Comparison of ENCODE assay signal across 16 cellular contexts in the genomic region with DNA sequence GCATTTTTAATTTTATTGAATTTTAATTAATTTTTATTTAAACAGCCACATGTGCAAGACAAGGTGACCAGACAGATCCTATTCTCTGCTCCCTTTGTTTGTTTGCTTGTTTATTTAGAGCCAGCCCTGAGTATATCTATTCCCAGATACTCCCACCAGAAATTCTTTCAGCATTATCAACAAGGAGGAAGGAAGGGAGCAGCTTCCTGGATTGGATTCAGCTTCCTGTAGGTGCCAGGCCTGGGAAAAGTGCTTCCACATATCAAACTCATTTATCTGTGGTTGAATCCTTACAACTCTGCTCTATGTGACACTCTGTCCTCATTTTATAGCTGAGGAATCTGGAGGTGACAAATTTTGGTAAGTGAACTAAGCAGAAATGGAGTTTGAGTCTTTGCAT.
DNase-seq lines count a peak whose midpoint lies in the region; ATAC-seq and TF ChIP-seq lines count a peak whose summit lies in the region.
"Had no signal": no experiment of that assay in that cellular context is flagged by ENCODE, and none has a peak within 500 bp of the region (broad histone marks: within the 10 kb centered on the region; RNA-seq: fewer than 3 reads in every experiment).

No MANE protein-coding gene starts in this region.

- no peaks in the 10 kb centered on the region for H3K9me3 Mint-ChIP-seq in activated naive CD8-positive, alpha-beta T cell treated with anti-CD3 and anti-CD28 coated beads, Interleukin-2, amount 50 U/mL, for 24 hours
- H3K9me3 Mint-ChIP-seq in activated naive CD8-positive, alpha-beta T cell treated with anti-CD3 and anti-CD28 coated beads for 36 hours: no peaks in the 10 kb centered on the region
- H3K9me3 Mint-ChIP-seq in WTC11 (peaks cover 3% of the 10 kb centered on the region; the same call in 1 of the 2 replicates), type B pancreatic cell (no peaks in the 10 kb centered on the region)
- H3K9me3 Mint-ChIP-seq: activated CD8-positive, alpha-beta T cell treated with anti-CD3 and anti-CD28 coated beads for 36 hours had no signal

- no peak overlapping the region for H3K4me3 Mint-ChIP-seq in activated naive CD8-positive, alpha-beta T cell treated with anti-CD3 and anti-CD28 coated beads, Interleukin-2, amount 50 U/mL, for 24 hours
- no peak overlapping the region for H3K4me3 Mint-ChIP-seq in activated naive CD8-positive, alpha-beta T cell treated with anti-CD3 and anti-CD28 coated beads for 36 hours
- H3K4me3 Mint-ChIP-seq in WTC11 (0 out of 2 replicates have a peak overlapping the region, but pooled peaks have one; percentile 58), type B pancreatic cell (no peak overlapping the region)
- H3K4me3 Mint-ChIP-seq: activated CD8-positive, alpha-beta T cell treated with anti-CD3 and anti-CD28 coated beads for 36 hours had no signal

- no peak for DNase-seq in activated naive CD8-positive, alpha-beta T cell treated with anti-CD3 and anti-CD28 coated beads, Interleukin-2, amount 50 U/mL, for 24 hours
- no peak for DNase-seq in activated naive CD8-positive, alpha-beta T cell treated with anti-CD3 and anti-CD28 coated beads for 36 hours
- DNase-seq in WTC11 (ENCODE audit: low spot score) (no peak), type B pancreatic cell (ENCODE audit: extremely low spot score, unreplicated experiment) (no peak)
- DNase-seq: activated effector memory CD4-positive, alpha-beta T cell treated with Interleukin-2 at 50 U/mL for 16 hours; effector CD8-positive, alpha-beta T cell; gastrocnemius medialis; MG63; NCI-H2081 treated with DMSO at 0.1 percent for 48 hours had no signal

- peaks cover 39% of the 10 kb centered on the region for H3K4me1 ChIP-seq in iPS-20b (ENCODE audit: insufficient read depth, low read length)

- no peak overlapping the region; the same call in 1 of the 2 replicates for H3K9ac ChIP-seq in iPS-20b (ENCODE audit: low read depth, low read length)

- no peaks in the 10 kb centered on the region for H3K9me3 ChIP-seq in iPS-20b (ENCODE audit: insufficient read depth, low read depth, low read length)
- H3K9me3 ChIP-seq: gastrocnemius medialis, MG63 had no signal

- H3K4me1 Mint-ChIP-seq in activated naive CD8-positive, alpha-beta T cell treated with anti-CD3 and anti-CD28 coated beads, Interleukin-2, amount 50 U/mL, for 24 hours: peaks cover 65% of the 10 kb centered on the region
- peaks cover 58% of the 10 kb centered on the region for H3K4me1 Mint-ChIP-seq in activated naive CD8-positive, alpha-beta T cell treated with anti-CD3 and anti-CD28 coated beads for 36 hours
- H3K4me1 Mint-ChIP-seq in WTC11 (peaks cover 78% of the 10 kb centered on the region), type B pancreatic cell (ENCODE audit: unreplicated experiment) (peaks cover 32% of the 10 kb centered on the region)

- no peak for ATAC-seq in activated naive CD8-positive, alpha-beta T cell treated with anti-CD3 and anti-CD28 coated beads, Interleukin-2, amount 50 U/mL, for 24 hours
- ATAC-seq in WTC11 (no peak), GM19324 (IDR thresholded peaks at IDR 0.05; ENCODE audit: low FRiP score, unreplicated experiment) (no peak), GM21737 (IDR thresholded peaks at IDR 0.05; ENCODE audit: unreplicated experiment) (no peak)

- CTCF ChIA-PET in WTC11 (lab: Charles Lee): interaction anchor here (0.9 to 1.9 kb wide), 5 partner anchors 19 to 247 kb away, joined by 3 to 11 read pairs (median 3); no protein-coding TSS in a partner anchor

- H3K36me3 Mint-ChIP-seq in activated naive CD8-positive, alpha-beta T cell treated with anti-CD3 and anti-CD28 coated beads, Interleukin-2, amount 50 U/mL, for 24 hours (ENCODE audit: low read depth): peaks cover 2% of the 10 kb centered on the region
- no peaks in the 10 kb centered on the region for H3K36me3 Mint-ChIP-seq in activated naive CD8-positive, alpha-beta T cell treated with anti-CD3 and anti-CD28 coated beads for 36 hours
- H3K36me3 Mint-ChIP-seq in WTC11: no peaks in the 10 kb centered on the region
- H3K36me3 Mint-ChIP-seq in type B pancreatic cell: no peaks in the 10 kb centered on the region

- TF ChIP-seq CTCF in WTC11 (IDR thresholded peaks at IDR 0.05): no peak
- TF ChIP-seq CTCF in type B pancreatic cell (conservative IDR thresholded peaks at IDR 0.05): no peak

- 0 out of 2 replicates have a peak, but pooled peaks cover 4% of the 10 kb centered on the region for H3K27me3 ChIP-seq in iPS-20b (ENCODE audit: insufficient read depth, low read length)
- H3K27me3 ChIP-seq: gastrocnemius medialis, MG63 had no signal

- H3K27me3 Mint-ChIP-seq in activated naive CD8-positive, alpha-beta T cell treated with anti-CD3 and anti-CD28 coated beads, Interleukin-2, amount 50 U/mL, for 24 hours: no peaks in the 10 kb centered on the region
- H3K27me3 Mint-ChIP-seq in activated naive CD8-positive, alpha-beta T cell treated with anti-CD3 and anti-CD28 coated beads for 36 hours: no peaks in the 10 kb centered on the region
- peaks cover 22% of the 10 kb centered on the region for H3K27me3 Mint-ChIP-seq in WTC11 (ENCODE audit: low read depth)
- peaks cover 20% of the 10 kb centered on the region for H3K27me3 Mint-ChIP-seq in type B pancreatic cell

- POLR2A ChIA-PET in WTC11 (lab: Charles Lee): interaction anchor here (0.8 to 2.5 kb wide), 4 partner anchors 21 to 108 kb away, joined by 3 to 17 read pairs (median 4); partner anchors contain the start of gene KLF7

- peak overlapping the region; percentile 27; the same call in 1 of the 2 replicates for H3K4me3 ChIP-seq in iPS-20b (ENCODE audit: low read length)
- H3K4me3 ChIP-seq: MG63 had no signal

- no peaks in the 10 kb centered on the region for H3K36me3 ChIP-seq in iPS-20b (ENCODE audit: insufficient read depth, low read depth, low read length)
- H3K36me3 ChIP-seq: gastrocnemius medialis, MG63 had no signal

- peak overlapping the region; percentile 47 for H3K27ac Mint-ChIP-seq in activated naive CD8-positive, alpha-beta T cell treated with anti-CD3 and anti-CD28 coated beads, Interleukin-2, amount 50 U/mL, for 24 hours
- no peak overlapping the region for H3K27ac Mint-ChIP-seq in activated naive CD8-positive, alpha-beta T cell treated with anti-CD3 and anti-CD28 coated beads for 36 hours
- H3K27ac Mint-ChIP-seq in WTC11: peak overlapping the region; percentile 94
- no peak overlapping the region for H3K27ac Mint-ChIP-seq in type B pancreatic cell
- H3K27ac Mint-ChIP-seq: progenitor cell of endocrine pancreas had no signal

- no peak overlapping the region for H3K27ac ChIP-seq in iPS-20b (ENCODE audit: low read length)
- H3K27ac ChIP-seq in temporal lobe (ENCODE audit: low read depth, low read length): peak overlapping the region; percentile 30
- H3K27ac ChIP-seq: RWPE1 had no signal

TF ChIP-seq in WTC11, 78 proteins besides CTCF, POLR2A, EP300 and RAD21:
- no peak for TF ChIP-seq RELA (CRISPR knock-in tag; IDR thresholded peaks at IDR 0.05; ENCODE audit: borderline replicate concordance)
- TF ChIP-seq ZNF263 (CRISPR knock-in tag; IDR thresholded peaks at IDR 0.05; ENCODE audit: low read depth): no peak
- no peak for TF ChIP-seq PREB (CRISPR knock-in tag; IDR thresholded peaks at IDR 0.05; ENCODE audit: borderline replicate concordance)
- TF ChIP-seq TEAD4 (CRISPR knock-in tag; IDR thresholded peaks at IDR 0.05): no peak
- TF ChIP-seq RORB (CRISPR knock-in tag; IDR thresholded peaks at IDR 0.05): no peak
- no peak for TF ChIP-seq KAT7 (CRISPR knock-in tag; IDR thresholded peaks at IDR 0.05; ENCODE audit: borderline replicate concordance)
- no peak for TF ChIP-seq MYBL2 (CRISPR knock-in tag; IDR thresholded peaks at IDR 0.05)
TF ChIP-seq in WTC11: peak in this region for 0.

Comparison
In these comparisons a context has a peak if more than half of its experiments do, and no peak if none do; other contexts are left out.
1. H3K27ac Mint-ChIP-seq: peak in activated naive CD8-positive, alpha-beta T cell treated with anti-CD3 and anti-CD28 coated beads, Interleukin-2, amount 50 U/mL, for 24 hours (single experiment) and WTC11 (single experiment); none in activated naive CD8-positive, alpha-beta T cell treated with anti-CD3 and anti-CD28 coated beads for 36 hours (single experiment) and type B pancreatic cell (single experiment).